1 cellular context compared by ENCODE assay signal in the genomic region with DNA sequence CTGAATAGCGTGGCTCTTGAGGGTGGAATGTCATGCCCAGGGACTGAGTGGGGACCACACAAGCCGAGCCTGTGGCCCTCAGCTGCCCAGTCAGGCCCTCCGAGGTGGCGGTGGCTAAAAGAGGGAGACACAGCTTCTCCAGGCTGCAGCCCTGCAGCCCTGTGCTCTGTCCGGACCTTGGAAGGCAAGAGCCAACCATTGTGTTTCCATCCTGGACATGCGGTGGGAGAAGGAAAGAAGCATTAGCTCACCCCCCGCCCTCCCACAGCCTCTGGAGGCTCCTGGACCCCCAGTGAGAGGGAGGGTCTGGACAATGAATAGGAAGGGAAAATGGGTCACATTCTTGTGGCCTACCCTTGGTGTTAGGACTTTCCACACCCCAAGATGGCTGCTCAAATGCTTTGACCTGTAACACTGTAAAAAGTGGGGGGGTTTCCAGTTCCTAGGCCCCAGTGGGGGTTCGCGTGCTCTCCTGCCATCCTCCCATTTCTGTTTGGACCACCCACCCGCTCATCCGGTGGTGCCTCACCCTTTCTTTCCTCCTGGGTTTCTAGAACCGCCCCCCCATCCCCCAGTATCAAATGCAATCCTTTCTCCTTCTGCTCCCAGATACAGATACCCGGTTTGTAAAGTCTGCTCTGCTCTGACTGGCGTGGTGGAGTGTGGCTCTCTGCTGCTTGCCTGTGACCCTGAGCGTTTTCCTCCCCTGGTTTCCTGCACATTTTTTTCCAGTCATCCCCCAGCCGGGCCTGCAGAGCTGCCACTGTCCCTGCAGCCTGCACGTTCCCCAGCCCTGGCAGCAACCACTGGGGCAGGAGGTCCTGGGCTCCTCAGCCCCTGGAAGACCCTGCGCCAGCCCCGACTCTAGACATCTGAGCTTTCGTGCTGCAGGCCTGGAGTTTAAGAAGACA.
A peak's percentile ranks its signal among the peaks of the same experiment; 100 is the strongest.
TF ChIP-seq lines count a peak whose summit lies in the region.

No MANE protein-coding gene starts in this region.

TF ChIP-seq in H1, 55 proteins besides CTCF, POLR2A, EP300 and RAD21:
- TF ChIP-seq YY1 (IDR thresholded peaks at IDR 0.05; ENCODE audit: low read depth, low read length): 0 out of 2 replicates have a peak, but pooled peaks have one; percentile 18
- no peak for TF ChIP-seq CREB1 (IDR thresholded peaks at IDR 0.05)
